13 cellular contexts compared by ENCODE assay signal in genomic region chr12:105641742-105642141, GRCh38.
"Had no signal": no experiment of that assay in that cellular context is flagged by ENCODE, and none has a peak within 500 bp of the region (broad histone marks: within the 10 kb centered on the region; RNA-seq: fewer than 3 reads in every experiment).

No MANE protein-coding gene starts in this region.

- H3K4me3 Mint-ChIP-seq: activated naive CD8-positive, alpha-beta T cell treated with anti-CD3 and anti-CD28 coated beads for 36 hours; mesothelial cell of epicardium; neural crest cell; T-helper 17 cell had no signal

- H3K27ac ChIP-seq: stomach had no signal

- H3K27ac Mint-ChIP-seq: activated naive CD8-positive, alpha-beta T cell treated with anti-CD3 and anti-CD28 coated beads for 36 hours; mesothelial cell of epicardium; T-helper 17 cell had no signal

- DNase-seq: activated CD4-positive, alpha-beta T cell treated with anti-CD3 and anti-CD28 coated beads for 48 hours; activated CD8-positive, alpha-beta memory T cell treated with anti-CD3 and anti-CD28 coated beads, Interleukin-2, amount 50 U/mL, for 48 hours; activated naive CD8-positive, alpha-beta T cell treated with anti-CD3 and anti-CD28 coated beads for 36 hours; amygdala; erythroblast; hippocampal formation; kidney; stimulated activated CD4-positive, alpha-beta T cell treated with anti-CD3 and anti-CD28 coated beads, Interleukin-12 subunit alpha, Interleukin-12 subunit beta, amount 100 ng/mL, for 4 hours; stimulated activated CD4-positive, alpha-beta T cell treated with anti-CD3 and anti-CD28 coated beads, Interleukin-2, amount 100 ng/mL, for 24 hours; stomach; T-helper 17 cell had no signal

- ATAC-seq: T-helper 17 cell had no signal

- H3K36me3 Mint-ChIP-seq: activated naive CD8-positive, alpha-beta T cell treated with anti-CD3 and anti-CD28 coated beads for 36 hours had no signal

- H3K27me3 ChIP-seq: stomach had no signal

- H3K4me3 ChIP-seq: stomach had no signal

- H3K4me1 Mint-ChIP-seq: activated naive CD8-positive, alpha-beta T cell treated with anti-CD3 and anti-CD28 coated beads for 36 hours; T-helper 17 cell had no signal

- H3K4me1 ChIP-seq: stomach had no signal

- H3K36me3 ChIP-seq: stomach had no signal

- H3K9me3 Mint-ChIP-seq: activated naive CD8-positive, alpha-beta T cell treated with anti-CD3 and anti-CD28 coated beads for 36 hours had no signal
